In the genomic region with DNA sequence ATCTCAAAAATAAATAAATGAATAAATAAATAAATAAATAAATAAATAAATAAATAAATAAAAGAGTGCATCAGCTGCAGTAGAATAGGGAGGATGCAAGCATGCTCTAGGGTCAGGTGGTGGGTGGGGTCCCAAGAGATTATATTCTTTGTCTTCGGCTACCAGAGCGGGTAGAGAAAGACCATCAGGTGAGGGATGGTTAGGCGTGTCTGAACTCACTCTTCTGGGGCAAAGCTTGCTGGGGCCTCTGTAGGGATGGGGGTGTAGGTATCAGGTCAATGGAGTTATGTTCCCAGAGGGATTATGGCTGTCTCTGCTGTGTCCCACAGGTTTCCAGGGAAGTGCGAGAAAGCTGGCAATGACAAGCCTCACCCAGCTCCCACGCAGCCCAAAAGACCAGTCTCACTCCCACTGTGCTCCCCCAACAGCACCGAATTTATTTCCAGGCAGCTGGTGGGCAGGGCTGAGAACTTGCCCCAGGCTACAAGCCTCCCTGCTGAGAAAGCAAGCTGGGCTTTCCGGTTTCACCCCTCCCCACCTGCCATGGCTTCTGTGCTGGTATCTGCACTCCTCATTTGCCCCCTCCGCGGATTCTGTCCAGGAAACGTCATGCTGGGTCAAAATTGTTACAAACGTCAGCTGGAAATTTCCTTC, we compare ENCODE assay signal across 1 cellular context.
TF ChIP-seq lines count a peak whose summit lies in the region.

No MANE protein-coding gene starts in this region.

TF ChIP-seq in HEK293, 187 proteins besides CTCF, POLR2A, EP300 and RAD21 (continued from another document):
- TF ChIP-seq, protein P1, sequence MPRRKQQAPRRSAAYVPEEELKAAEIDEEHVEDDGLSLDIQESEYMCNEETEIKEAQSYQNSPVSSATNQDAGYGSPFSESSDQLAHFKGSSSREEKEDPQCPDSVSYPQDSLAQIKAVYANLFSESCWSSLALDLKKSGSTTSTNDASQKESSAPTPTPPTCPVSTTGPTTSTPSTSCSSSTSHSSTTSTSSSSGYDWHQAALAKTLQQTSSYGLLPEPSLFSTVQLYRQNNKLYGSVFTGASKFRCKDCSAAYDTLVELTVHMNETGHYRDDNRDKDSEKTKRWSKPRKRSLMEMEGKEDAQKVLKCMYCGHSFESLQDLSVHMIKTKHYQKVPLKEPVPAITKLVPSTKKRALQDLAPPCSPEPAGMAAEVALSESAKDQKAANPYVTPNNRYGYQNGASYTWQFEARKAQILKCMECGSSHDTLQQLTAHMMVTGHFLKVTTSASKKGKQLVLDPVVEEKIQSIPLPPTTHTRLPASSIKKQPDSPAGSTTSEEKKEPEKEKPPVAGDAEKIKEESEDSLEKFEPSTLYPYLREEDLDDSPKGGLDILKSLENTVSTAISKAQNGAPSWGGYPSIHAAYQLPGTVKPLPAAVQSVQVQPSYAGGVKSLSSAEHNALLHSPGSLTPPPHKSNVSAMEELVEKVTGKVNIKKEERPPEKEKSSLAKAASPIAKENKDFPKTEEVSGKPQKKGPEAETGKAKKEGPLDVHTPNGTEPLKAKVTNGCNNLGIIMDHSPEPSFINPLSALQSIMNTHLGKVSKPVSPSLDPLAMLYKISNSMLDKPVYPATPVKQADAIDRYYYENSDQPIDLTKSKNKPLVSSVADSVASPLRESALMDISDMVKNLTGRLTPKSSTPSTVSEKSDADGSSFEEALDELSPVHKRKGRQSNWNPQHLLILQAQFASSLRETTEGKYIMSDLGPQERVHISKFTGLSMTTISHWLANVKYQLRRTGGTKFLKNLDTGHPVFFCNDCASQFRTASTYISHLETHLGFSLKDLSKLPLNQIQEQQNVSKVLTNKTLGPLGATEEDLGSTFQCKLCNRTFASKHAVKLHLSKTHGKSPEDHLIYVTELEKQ (tag by site-specific recombination; IDR thresholded peaks at IDR 0.05; ENCODE audit: borderline replicate concordance), result no peak
- TF ChIP-seq ZIC2 (tag by site-specific recombination; IDR thresholded peaks at IDR 0.05) (peak; percentile 95), ZNF843 (tag by site-specific recombination; IDR thresholded peaks at IDR 0.05) (no peak), SP7 (tag by site-specific recombination; IDR thresholded peaks at IDR 0.05) (no peak), EGR2 (tag by site-specific recombination; IDR thresholded peaks at IDR 0.05; ENCODE audit: low read depth) (peak; percentile 56; the same call in 1 of the 2 replicates)
